ENCODE assay signal across 26 cellular contexts in genomic region chr16:72928089-72928981, GRCh38.
DNase-seq lines count a peak whose midpoint lies in the region; ATAC-seq, FAIRE-seq and TF ChIP-seq lines count a peak whose summit lies in the region.
"Had no signal": no experiment of that assay in that cellular context is flagged by ENCODE, and none has a peak within 500 bp of the region (broad histone marks: within the 10 kb centered on the region; RNA-seq: fewer than 3 reads in every experiment).

No MANE protein-coding gene starts in this region.

- H3K4me1 ChIP-seq in kidney (ENCODE audit: control insufficient read depth in 1 of 2, insufficient read depth in 1 of 2, low read depth in 1 of 2, low read length in 2 of 2): peaks cover 0 to 6% of the 10 kb centered on the region in 2 donors
- H3K4me1 ChIP-seq in upper lobe of left lung: peaks cover 21 to 56% (median 33%) of the 10 kb centered on the region in 4 donors
- H3K4me1 ChIP-seq: Peyer's patch had no signal

- H3K27ac ChIP-seq in kidney (ENCODE audit: low read depth in 2 of 2, low read length in 2 of 2): no peak overlapping the region
- H3K27ac ChIP-seq in upper lobe of left lung: peak overlapping the region in 1 of 4 donors; percentile 45
- H3K27ac ChIP-seq: gastroesophageal sphincter, Peyer's patch, skin epidermis, thoracic aorta had no signal

- TF ChIP-seq EP300 in upper lobe of left lung (IDR thresholded peaks at IDR 0.05): no peak

- H3K9me3 ChIP-seq in kidney (ENCODE audit: control insufficient read depth in 1 of 2, low read length in 2 of 2): no peaks in the 10 kb centered on the region
- H3K9me3 ChIP-seq in upper lobe of left lung: no peaks in the 10 kb centered on the region
- H3K9me3 ChIP-seq: BE2C, gastroesophageal sphincter, Peyer's patch, thoracic aorta had no signal

- H3K4me1 Mint-ChIP-seq in activated T-cell treated with anti-CD3 and anti-CD28 coated beads, Interleukin-2, amount 50 U/mL, for 72 hours (ENCODE audit: low read depth): no peaks in the 10 kb centered on the region
- H3K4me1 Mint-ChIP-seq: central memory CD8-positive, alpha-beta T cell had no signal

- H3K36me3 ChIP-seq in kidney (ENCODE audit: control insufficient read depth in 1 of 2, insufficient read depth in 2 of 2, low read length in 2 of 2) (no peaks in the 10 kb centered on the region), upper lobe of left lung (no peaks in the 10 kb centered on the region)
- H3K36me3 ChIP-seq: BE2C, gastroesophageal sphincter, Peyer's patch, thoracic aorta had no signal

- 92 to 94% methylated on average over 8 to 10 of the region's 11 CpGs for WGBS in upper lobe of left lung, 2 donors

- ATAC-seq in left cardiac atrium (no peak), upper lobe of left lung (ENCODE audit: low FRiP score in 2 of 2) (no peak)
- no peak for ATAC-seq in activated T-cell treated with anti-CD3 and anti-CD28 coated beads, Interleukin-2, amount 50 U/mL, for 72 hours (replicated peaks in 1 of 2)
- ATAC-seq: gastroesophageal sphincter, left lobe of liver had no signal

- TF ChIP-seq CTCF in kidney (IDR thresholded peaks at IDR 0.05; ENCODE audit: borderline replicate concordance, extremely low read depth, insufficient read depth) (no peak), upper lobe of left lung (IDR thresholded peaks at IDR 0.05) (no peak)

- no peaks in the 10 kb centered on the region for H3K36me3 Mint-ChIP-seq in activated T-cell treated with anti-CD3 and anti-CD28 coated beads, Interleukin-2, amount 50 U/mL, for 72 hours (ENCODE audit: insufficient read depth in 2 of 2)
- H3K36me3 Mint-ChIP-seq: activated naive CD8-positive, alpha-beta T cell treated with anti-CD3 and anti-CD28 coated beads for 36 hours had no signal

- DNase-seq in cardiac septum (ENCODE audit: low spot score): peak; percentile 54
- DNase-seq in left cardiac atrium: no peak
- peak; percentile 32 for DNase-seq in NCI-H69 (lab: John Stamatoyannopoulos, UW)
- peak; percentile 37 for DNase-seq in kidney
- no peak for DNase-seq in upper lobe of left lung
- no peak for DNase-seq in activated CD4-positive, alpha-beta T cell treated with anti-CD3 and anti-CD28 coated beads, Interleukin-2, amount 50 U/mL, for 48 hours
- no peak for DNase-seq in activated T-cell treated with anti-CD3 and anti-CD28 coated beads, Interleukin-2, amount 50 U/mL, for 72 hours
- DNase-seq: activated CD4-positive, CD25-positive, alpha-beta regulatory T cell; activated naive CD8-positive, alpha-beta T cell treated with anti-CD3 and anti-CD28 coated beads for 36 hours; aorta; COR-L47; dermis blood vessel endothelial cell; hippocampal formation; mesendoderm; MM.1S; NCI-H524 treated with DMSO at 0.1 percent for 48 hours; Peyer's patch had no signal

- H3K27me3 ChIP-seq in upper lobe of left lung: no peaks in the 10 kb centered on the region
- H3K27me3 ChIP-seq: BE2C, gastroesophageal sphincter, Peyer's patch had no signal

- TF ChIP-seq POLR2A in upper lobe of left lung (IDR thresholded peaks at IDR 0.05): no peak

- H3K9ac ChIP-seq in kidney (ENCODE audit: low read length in 2 of 2): no peak overlapping the region

- no peaks in the 10 kb centered on the region for H3K9me3 Mint-ChIP-seq in activated T-cell treated with anti-CD3 and anti-CD28 coated beads, Interleukin-2, amount 50 U/mL, for 72 hours
- H3K9me3 Mint-ChIP-seq: activated naive CD8-positive, alpha-beta T cell treated with anti-CD3 and anti-CD28 coated beads for 36 hours; activated T-helper 1 cell treated with anti-CD3 and anti-CD28 coated beads, Interleukin-12 subunit alpha, Interleukin-12 subunit beta, Interleukin-2, Interleukin-4 antibody, amounts not matched to agents 30 ng/mL and 10 ng/mL and 1 ng/mL, durations not matched to agents 14 hours and 24 hours and 36 hours; central memory CD8-positive, alpha-beta T cell; stimulated activated naive CD8-positive, alpha-beta T cell treated with anti-CD3 and anti-CD28 coated beads, Interleukin-15, Interleukin-2, amounts not matched to agents 100 ng/mL and 50 ng/mL, for 24 hours had no signal

- no peak overlapping the region for H3K27ac Mint-ChIP-seq in activated T-cell treated with anti-CD3 and anti-CD28 coated beads, Interleukin-2, amount 50 U/mL, for 72 hours
- H3K27ac Mint-ChIP-seq: activated naive CD8-positive, alpha-beta T cell treated with anti-CD3 and anti-CD28 coated beads for 36 hours; activated T-helper 1 cell treated with anti-CD3 and anti-CD28 coated beads, Interleukin-12 subunit alpha, Interleukin-12 subunit beta, Interleukin-2, Interleukin-4 antibody, amounts not matched to agents 30 ng/mL and 10 ng/mL and 1 ng/mL, durations not matched to agents 14 hours and 24 hours and 36 hours; stimulated activated naive CD8-positive, alpha-beta T cell treated with anti-CD3 and anti-CD28 coated beads, Interleukin-15, Interleukin-2, amounts not matched to agents 100 ng/mL and 50 ng/mL, for 24 hours had no signal

- H3K4me3 Mint-ChIP-seq in activated T-cell treated with anti-CD3 and anti-CD28 coated beads, Interleukin-2, amount 50 U/mL, for 72 hours: no peak overlapping the region
- H3K4me3 Mint-ChIP-seq: activated naive CD8-positive, alpha-beta T cell treated with anti-CD3 and anti-CD28 coated beads for 36 hours; activated T-helper 1 cell treated with anti-CD3 and anti-CD28 coated beads, Interleukin-12 subunit alpha, Interleukin-12 subunit beta, Interleukin-2, Interleukin-4 antibody, amounts not matched to agents 30 ng/mL and 10 ng/mL and 1 ng/mL, durations not matched to agents 14 hours and 24 hours and 36 hours; central memory CD8-positive, alpha-beta T cell; stimulated activated naive CD8-positive, alpha-beta T cell treated with anti-CD3 and anti-CD28 coated beads, Interleukin-15, Interleukin-2, amounts not matched to agents 100 ng/mL and 50 ng/mL, for 24 hours had no signal

- H3K4me3 ChIP-seq in kidney (ENCODE audit: low read length in 2 of 2) (no peak overlapping the region), upper lobe of left lung (peak overlapping the region in 1 of 4 donors; percentile 33)
- H3K4me3 ChIP-seq: gastroesophageal sphincter, Peyer's patch, skin epidermis, thoracic aorta had no signal

- intact Hi-C loops in cardiac septum (cut with DNase I): no loop called here
- intact Hi-C loops in left cardiac atrium (cut with DNase I): no loop called here
- intact Hi-C loops in kidney (cut with DNase I): no loop called here

- no peak for FAIRE-seq in kidney (lab: Jason Lieb, UNC)
- FAIRE-seq: H54 had no signal

- no peaks in the 10 kb centered on the region for H3K27me3 Mint-ChIP-seq in activated T-cell treated with anti-CD3 and anti-CD28 coated beads, Interleukin-2, amount 50 U/mL, for 72 hours (ENCODE audit: low read depth)
- H3K27me3 Mint-ChIP-seq: central memory CD8-positive, alpha-beta T cell; stimulated activated naive CD8-positive, alpha-beta T cell treated with anti-CD3 and anti-CD28 coated beads, Interleukin-15, Interleukin-2, amounts not matched to agents 100 ng/mL and 50 ng/mL, for 24 hours had no signal

Comparison
In these comparisons a context has a peak if more than half of its experiments do, and no peak if none do; other contexts are left out.
1. DNase-seq: peak in cardiac septum (single experiment), NCI-H69 (single experiment) and kidney (single experiment); none in left cardiac atrium (single experiment), upper lobe of left lung (0 of 2), activated CD4-positive, alpha-beta T cell treated with anti-CD3 and anti-CD28 coated beads, Interleukin-2, amount 50 U/mL, for 48 hours (0 of 2) and activated T-cell treated with anti-CD3 and anti-CD28 coated beads, Interleukin-2, amount 50 U/mL, for 72 hours (0 of 2).